ENCODE assay signal across 25 cellular contexts in genomic region chr15:68211656-68212320, GRCh38. TPM values are rescaled to one million over a fixed set of nuclear protein-coding genes. Genes with fewer than 3 reads are reported as not detected.
A peak's percentile ranks its signal among the peaks of the same experiment; 100 is the strongest.
DNase-seq lines count a peak whose midpoint lies in the region; ATAC-seq and TF ChIP-seq lines count a peak whose summit lies in the region.
"Had no signal": no experiment of that assay in that cellular context is flagged by ENCODE, and none has a peak within 500 bp of the region (broad histone marks: within the 10 kb centered on the region; RNA-seq: fewer than 3 reads in every experiment).

No MANE protein-coding gene starts in this region.

- H3K9me3 ChIP-seq in Karpas-422 (ENCODE audit: low read length) (no peaks in the 10 kb centered on the region), suprapubic skin (no peaks in the 10 kb centered on the region), esophagus muscularis mucosa (no peaks in the 10 kb centered on the region)
- H3K9me3 ChIP-seq: colonic mucosa, esophagus squamous epithelium, gastrocnemius medialis, ovary, upper lobe of right lung had no signal

- intact Hi-C loops in esophagus muscularis mucosa (cut with DNase I), result loop anchor here (2.0 to 10.0 kb wide), 3 partner anchors 57 to 349 kb away; no protein-coding TSS in a partner anchor

- no peak for TF ChIP-seq CTCF in suprapubic skin (IDR thresholded peaks at IDR 0.05)
- no peak for TF ChIP-seq CTCF in esophagus muscularis mucosa (IDR thresholded peaks at IDR 0.05)

- H2AFZ ChIP-seq in Karpas-422 (ENCODE audit: low read length), result no peak overlapping the region

- CTCF ChIA-PET in activated naive CD4-positive, alpha-beta T cell treated with anti-CD3 and anti-CD28 coated beads, Interleukin-2, amount 10 ng/mL, durations not matched to agents 7 days and 5 days (lab: Charles Lee), result interaction anchor here (1.2 to 2.7 kb wide), 4 partner anchors 13 to 350 kb away, joined by 4 to 17 read pairs (median 6); no protein-coding TSS in a partner anchor

- no peaks in the 10 kb centered on the region for H3K9me2 ChIP-seq in Karpas-422 (replicated peaks; ENCODE audit: insufficient read depth, low read length)

- peaks cover 8% of the 10 kb centered on the region for H3K36me3 Mint-ChIP-seq in activated naive CD4-positive, alpha-beta T cell treated with anti-CD3 and anti-CD28 coated beads, Interleukin-2, amount 10 ng/mL, durations not matched to agents 7 days and 5 days
- H3K36me3 Mint-ChIP-seq: natural killer cell treated with Interleukin-12 subunit alpha and Interleukin-12 subunit beta and Interleukin-15 and Interleukin-18, amount 100 ng/mL, for 72 hours; T-cell had no signal

- H3K4me1 Mint-ChIP-seq in activated naive CD4-positive, alpha-beta T cell treated with anti-CD3 and anti-CD28 coated beads, Interleukin-2, amount 10 ng/mL, durations not matched to agents 7 days and 5 days, result peaks cover 33% of the 10 kb centered on the region

- no peak overlapping the region for H3K9ac ChIP-seq in Karpas-422 (ENCODE audit: low read length)

- H3K27ac ChIP-seq in Karpas-422 (ENCODE audit: low read length), result no peak overlapping the region
- no peak overlapping the region for H3K27ac ChIP-seq in suprapubic skin
- H3K27ac ChIP-seq in esophagus muscularis mucosa (replicated peaks in 1 of 4), result peak overlapping the region in 1 of 4 donors; percentile 71
- H3K27ac ChIP-seq: C4-2B, colonic mucosa, esophagus squamous epithelium, gastrocnemius medialis, ovary, upper lobe of right lung had no signal

- DNase-seq in activated naive CD4-positive, alpha-beta T cell treated with anti-CD3 and anti-CD28 coated beads, Interleukin-2, amount 10 ng/mL, durations not matched to agents 7 days and 5 days, result no peak
- no peak for DNase-seq in activated naive CD4-positive, alpha-beta T cell treated with Interleukin-2 at 50 U/mL for 16 hours
- no peak for DNase-seq in Karpas-422
- DNase-seq in left lobe of liver (ENCODE audit: low spot score), result peak; percentile 40
- DNase-seq in suprapubic skin (ENCODE audit: low spot score in 2 of 2), result peak; percentile 53 to 72
- no peak for DNase-seq in esophagus muscularis mucosa (ENCODE audit: extremely low spot score)
- no peak for DNase-seq in EL
- DNase-seq: activated CD4-positive, alpha-beta T cell treated with anti-CD3 and anti-CD28 coated beads for 1 hour; activated naive CD4-positive, alpha-beta T cell treated with anti-CD3 and anti-CD28 coated beads, Interleukin-2, amount 50 U/mL, for 16 hours; activated T-cell treated with anti-CD3 and anti-CD28 coated beads, Interleukin-2, amount 50 U/mL, for 72 hours; colonic mucosa; esophagus squamous epithelium; gastrocnemius medialis; KG1; NCI-H1417; NCI-H2029 treated with DMSO at 0.1 percent for 48 hours; NCI-H69; retina; stimulated activated CD4-positive, alpha-beta T cell treated with anti-CD3 and anti-CD28 coated beads, Interleukin-2, amount 100 ng/mL, for 48 hours; upper lobe of right lung had no signal

- ATAC-seq in left lobe of liver (no peak), GM19035 (IDR thresholded peaks at IDR 0.05; ENCODE audit: unreplicated experiment) (no peak)
- ATAC-seq: activated T-cell treated with anti-CD3 and anti-CD28 coated beads, Interleukin-2, amount 50 U/mL, for 72 hours; natural killer cell treated with Interleukin-12 subunit alpha and Interleukin-12 subunit beta and Interleukin-15 and Interleukin-18, amount 100 ng/mL, for 72 hours had no signal

- no peaks in the 10 kb centered on the region for H3K27me3 Mint-ChIP-seq in activated naive CD4-positive, alpha-beta T cell treated with anti-CD3 and anti-CD28 coated beads, Interleukin-2, amount 10 ng/mL, durations not matched to agents 7 days and 5 days
- H3K27me3 Mint-ChIP-seq: natural killer cell treated with Interleukin-12 subunit alpha and Interleukin-12 subunit beta and Interleukin-15 and Interleukin-18, amount 100 ng/mL, for 72 hours; T-cell had no signal

- no peaks in the 10 kb centered on the region for H3K27me3 ChIP-seq in Karpas-422 (ENCODE audit: low read length)
- H3K27me3 ChIP-seq in suprapubic skin, result no peaks in the 10 kb centered on the region
- no peaks in the 10 kb centered on the region for H3K27me3 ChIP-seq in esophagus muscularis mucosa
- H3K27me3 ChIP-seq: colonic mucosa, esophagus squamous epithelium, gastrocnemius medialis, ovary, upper lobe of right lung had no signal

- TF ChIP-seq POLR2A in suprapubic skin (IDR thresholded peaks at IDR 0.05) (no peak), esophagus muscularis mucosa (IDR thresholded peaks at IDR 0.05; ENCODE audit: low read depth) (no peak)

- no peak overlapping the region for H3K4me3 Mint-ChIP-seq in activated naive CD4-positive, alpha-beta T cell treated with anti-CD3 and anti-CD28 coated beads, Interleukin-2, amount 10 ng/mL, durations not matched to agents 7 days and 5 days
- H3K4me3 Mint-ChIP-seq: activated T-cell treated with anti-CD3 and anti-CD28 coated beads, Interleukin-2, amount 50 U/mL, for 72 hours; natural killer cell treated with Interleukin-12 subunit alpha and Interleukin-12 subunit beta and Interleukin-15 and Interleukin-18, amount 100 ng/mL, for 72 hours; T-cell had no signal

- H3K36me3 ChIP-seq in Karpas-422 (ENCODE audit: insufficient read depth, low read length) (peaks cover 3% of the 10 kb centered on the region; the same call in 1 of the 2 replicates), suprapubic skin (peaks cover 20% of the 10 kb centered on the region), esophagus muscularis mucosa (peaks cover 0 to 6% (median 3%) of the 10 kb centered on the region in 4 donors)
- H3K36me3 ChIP-seq: colonic mucosa, ovary, upper lobe of right lung had no signal

- H4K20me1 ChIP-seq in Karpas-422 (ENCODE audit: insufficient read depth, low read depth, low read length), result no peaks in the 10 kb centered on the region

- peak overlapping the region; percentile 49 for H3K4me2 ChIP-seq in Karpas-422 (ENCODE audit: low read depth, low read length, poor library complexity, severe bottlenecking)

- TF ChIP-seq EP300 in suprapubic skin (IDR thresholded peaks at IDR 0.05), result no peak
- TF ChIP-seq EP300 in esophagus muscularis mucosa (IDR thresholded peaks at IDR 0.05), result no peak

- H3K79me2 ChIP-seq in Karpas-422 (ENCODE audit: low read length), result peaks cover 72% of the 10 kb centered on the region

- H3K27ac Mint-ChIP-seq in activated naive CD4-positive, alpha-beta T cell treated with anti-CD3 and anti-CD28 coated beads, Interleukin-2, amount 10 ng/mL, durations not matched to agents 7 days and 5 days, result peak overlapping the region; percentile 9
- H3K27ac Mint-ChIP-seq: activated T-cell treated with anti-CD3 and anti-CD28 coated beads, Interleukin-2, amount 50 U/mL, for 72 hours; natural killer cell treated with Interleukin-12 subunit alpha and Interleukin-12 subunit beta and Interleukin-15 and Interleukin-18, amount 100 ng/mL, for 72 hours; T-cell had no signal

- H3K9me3 Mint-ChIP-seq in activated naive CD4-positive, alpha-beta T cell treated with anti-CD3 and anti-CD28 coated beads, Interleukin-2, amount 10 ng/mL, durations not matched to agents 7 days and 5 days, result no peaks in the 10 kb centered on the region
- H3K9me3 Mint-ChIP-seq: activated T-cell treated with anti-CD3 and anti-CD28 coated beads, Interleukin-2, amount 50 U/mL, for 72 hours; natural killer cell treated with Interleukin-12 subunit alpha and Interleukin-12 subunit beta and Interleukin-15 and Interleukin-18, amount 100 ng/mL, for 72 hours; T-cell had no signal

- no peak overlapping the region for H3K4me3 ChIP-seq in Karpas-422 (ENCODE audit: low read length)
- H3K4me3 ChIP-seq in suprapubic skin, result no peak overlapping the region
- H3K4me3 ChIP-seq in esophagus muscularis mucosa, result no peak overlapping the region
- H3K4me3 ChIP-seq: colonic mucosa, esophagus squamous epithelium, gastrocnemius medialis, ovary, upper lobe of right lung had no signal

- peaks cover 43% of the 10 kb centered on the region for H3K4me1 ChIP-seq in Karpas-422 (ENCODE audit: low read length)
- H3K4me1 ChIP-seq in suprapubic skin, result peaks cover 12% of the 10 kb centered on the region
- peaks cover 10 to 26% (median 19%) of the 10 kb centered on the region in 4 donors for H3K4me1 ChIP-seq in esophagus muscularis mucosa

- 98% methylated on average over 11 of the region's 14 CpGs for WGBS in suprapubic skin
- WGBS in esophagus muscularis mucosa, result 91% methylated on average over 10 of the region's 14 CpGs

RNA-seq across cellular contexts. Expression of gene CALML4, which starts 6.7 kb away (rescaled TPM):
- 3.0 and 7.0 TPM in 2 replicates for total RNA-seq in Karpas-422 (2014; rRNA removed; shearing (Covaris generic); ENCODE audit: low replicate concordance)
- total RNA-seq in left lobe of liver (6.8 TPM), suprapubic skin (10 to 100 TPM in 1 of 4 donors, 1 to 10 TPM in 3; 2.4 to 13.6 (median 4.8) TPM), esophagus muscularis mucosa (10 to 100 TPM; 14.2 to 45.8 (median 32.1) TPM)

RNA-seq across cellular contexts. Expression of gene CLN6, which starts 17.7 kb away (rescaled TPM):
- 30.2 and 80.0 TPM in 2 replicates for total RNA-seq in Karpas-422 (2014; rRNA removed; shearing (Covaris generic); ENCODE audit: low replicate concordance)
- total RNA-seq in left lobe of liver (12.2 TPM), suprapubic skin (10 to 100 TPM; 20.3 to 38.1 (median 27.9) TPM), esophagus muscularis mucosa (10 to 100 TPM; 13.4 to 18.2 (median 16.1) TPM)

Comparison
In these comparisons a context has a peak if more than half of its experiments do, and no peak if none do; other contexts are left out.
1. DNase-seq: peak in left lobe of liver (single experiment) and suprapubic skin (2 of 2); none in activated naive CD4-positive, alpha-beta T cell treated with anti-CD3 and anti-CD28 coated beads, Interleukin-2, amount 10 ng/mL, durations not matched to agents 7 days and 5 days (single experiment), activated naive CD4-positive, alpha-beta T cell treated with Interleukin-2 at 50 U/mL for 16 hours (single experiment), Karpas-422 (single experiment), esophagus muscularis mucosa (single experiment) and EL (single experiment).